ENCODE assay signal across 3 cellular contexts in the genomic region with DNA sequence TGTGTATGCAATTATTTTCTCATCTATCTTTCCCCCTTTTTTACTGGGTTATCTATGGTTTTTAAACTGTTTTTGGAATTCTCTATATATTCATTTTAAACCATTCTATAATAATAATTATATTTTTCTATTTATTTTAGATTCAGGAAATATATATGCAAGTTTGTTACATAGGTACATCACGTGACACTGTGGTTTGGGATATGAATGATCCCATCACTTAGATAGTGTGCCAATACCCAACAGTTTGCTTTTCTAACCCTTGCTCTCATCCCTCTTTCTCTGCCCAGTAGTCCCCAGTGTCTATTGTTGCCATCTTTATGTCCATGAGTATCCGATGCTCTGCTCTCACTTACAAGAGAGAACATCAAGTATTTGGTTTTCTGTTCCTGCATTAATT.
TF ChIP-seq lines count a peak whose summit lies in the region.

No MANE protein-coding gene starts in this region.

TF ChIP-seq in HepG2, 621 proteins besides CTCF, POLR2A, EP300 and RAD21:
- TF ChIP-seq RAD51 (IDR thresholded peaks at IDR 0.05; ENCODE audit: borderline replicate concordance) (peak; percentile 69; the same call in 1 of the 2 replicates), USF2 (IDR thresholded peaks at IDR 0.05; ENCODE audit: low read depth, low read length) (peak; percentile 54; the same call in 1 of the 2 replicates), USF2 (CRISPR knock-in tag; IDR thresholded peaks at IDR 0.05; ENCODE audit: borderline replicate concordance) (no peak), ZKSCAN5 (CRISPR knock-in tag; IDR thresholded peaks at IDR 0.05) (no peak)

TF ChIP-seq in K562, 482 proteins besides CTCF, POLR2A, EP300 and RAD21:
- TF ChIP-seq ZFP91 (CRISPR knock-in tag; IDR thresholded peaks at IDR 0.05) (no peak), CEBPG (CRISPR knock-in tag; IDR thresholded peaks at IDR 0.05) (no peak), CEBPG (tag; conservative IDR thresholded peaks at IDR 0.05 in 1 of 2, IDR thresholded peaks at IDR 0.05 in 1 of 2) (no peak), TFE3 (CRISPR knock-in tag; IDR thresholded peaks at IDR 0.05) (peak; percentile 58), ARID2 (IDR thresholded peaks at IDR 0.05) (no peak)
- TF ChIP-seq, protein P1, sequence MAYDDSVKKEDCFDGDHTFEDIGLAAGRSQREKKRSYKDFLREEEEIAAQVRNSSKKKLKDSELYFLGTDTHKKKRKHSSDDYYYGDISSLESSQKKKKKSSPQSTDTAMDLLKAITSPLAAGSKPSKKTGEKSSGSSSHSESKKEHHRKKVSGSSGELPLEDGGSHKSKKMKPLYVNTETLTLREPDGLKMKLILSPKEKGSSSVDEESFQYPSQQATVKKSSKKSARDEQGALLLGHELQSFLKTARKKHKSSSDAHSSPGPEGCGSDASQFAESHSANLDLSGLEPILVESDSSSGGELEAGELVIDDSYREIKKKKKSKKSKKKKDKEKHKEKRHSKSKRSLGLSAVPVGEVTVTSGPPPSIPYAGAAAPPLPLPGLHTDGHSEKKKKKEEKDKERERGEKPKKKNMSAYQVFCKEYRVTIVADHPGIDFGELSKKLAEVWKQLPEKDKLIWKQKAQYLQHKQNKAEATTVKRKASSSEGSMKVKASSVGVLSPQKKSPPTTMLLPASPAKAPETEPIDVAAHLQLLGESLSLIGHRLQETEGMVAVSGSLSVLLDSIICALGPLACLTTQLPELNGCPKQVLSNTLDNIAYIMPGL (CRISPR knock-in tag; IDR thresholded peaks at IDR 0.05): no peak
- TF ChIP-seq, protein P2, sequence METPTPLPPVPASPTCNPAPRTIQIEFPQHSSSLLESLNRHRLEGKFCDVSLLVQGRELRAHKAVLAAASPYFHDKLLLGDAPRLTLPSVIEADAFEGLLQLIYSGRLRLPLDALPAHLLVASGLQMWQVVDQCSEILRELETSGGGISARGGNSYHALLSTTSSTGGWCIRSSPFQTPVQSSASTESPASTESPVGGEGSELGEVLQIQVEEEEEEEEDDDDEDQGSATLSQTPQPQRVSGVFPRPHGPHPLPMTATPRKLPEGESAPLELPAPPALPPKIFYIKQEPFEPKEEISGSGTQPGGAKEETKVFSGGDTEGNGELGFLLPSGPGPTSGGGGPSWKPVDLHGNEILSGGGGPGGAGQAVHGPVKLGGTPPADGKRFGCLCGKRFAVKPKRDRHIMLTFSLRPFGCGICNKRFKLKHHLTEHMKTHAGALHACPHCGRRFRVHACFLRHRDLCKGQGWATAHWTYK (CRISPR knock-in tag; IDR thresholded peaks at IDR 0.05): no peak

TF ChIP-seq in H1, 55 proteins besides CTCF, POLR2A, EP300 and RAD21:
- TF ChIP-seq KDM5A (IDR thresholded peaks at IDR 0.05; ENCODE audit: low read length) (no peak), YY1 (IDR thresholded peaks at IDR 0.05; ENCODE audit: low read depth, low read length) (no peak), CBX8 (IDR thresholded peaks at IDR 0.05; ENCODE audit: borderline replicate concordance, low read depth, low read length) (no peak)
